In the genomic region with DNA sequence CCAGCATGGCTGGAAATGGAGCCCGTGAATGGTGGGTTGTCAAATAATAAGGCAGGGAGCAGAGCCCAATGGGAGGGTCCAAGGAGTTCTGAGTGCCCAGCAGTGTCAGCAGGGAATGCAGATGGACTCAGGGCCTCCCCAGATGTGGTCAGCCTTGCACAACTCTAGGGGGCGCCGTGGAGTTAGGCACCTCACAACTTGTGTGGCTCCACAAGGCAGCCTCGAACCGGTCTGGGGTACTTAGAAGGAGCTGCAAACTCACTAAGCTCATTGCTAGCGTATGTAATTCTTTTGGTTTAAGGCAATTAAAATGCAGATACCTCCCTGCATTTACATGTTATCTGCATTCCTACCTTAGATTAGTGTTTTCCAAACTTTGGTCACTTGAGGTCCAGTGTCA, we compare ENCODE assay signal across 14 cellular contexts. TPM values are rescaled to one million over a fixed set of nuclear protein-coding genes. Genes with fewer than 3 reads are reported as not detected.
DNase-seq lines count a peak whose midpoint lies in the region; ATAC-seq and TF ChIP-seq lines count a peak whose summit lies in the region.
"Had no signal": no experiment of that assay in that cellular context is flagged by ENCODE, and none has a peak within 500 bp of the region (broad histone marks: within the 10 kb centered on the region; RNA-seq: fewer than 3 reads in every experiment).

No MANE protein-coding gene starts in this region.

- H3K4me1 Mint-ChIP-seq in CD14-positive monocyte (peaks cover 57% of the 10 kb centered on the region), GM23338 (peaks cover 27% of the 10 kb centered on the region), memory B cell (peaks cover 46% of the 10 kb centered on the region)
- H3K4me1 Mint-ChIP-seq in CD4-positive, alpha-beta T cell (ENCODE audit: low read depth) = no peaks in the 10 kb centered on the region
- H3K4me1 Mint-ChIP-seq: activated CD4-positive, alpha-beta memory T cell treated with anti-CD3 and anti-CD28 coated beads, Interleukin-2, amount 10 ng/mL, durations not matched to agents 7 days and 5 days had no signal

- H3K9me3 Mint-ChIP-seq in CD14-positive monocyte = no peaks in the 10 kb centered on the region
- no peaks in the 10 kb centered on the region for H3K9me3 Mint-ChIP-seq in GM23338
- no peaks in the 10 kb centered on the region for H3K9me3 Mint-ChIP-seq in memory B cell
- H3K9me3 Mint-ChIP-seq in CD4-positive, alpha-beta T cell = no peaks in the 10 kb centered on the region
- H3K9me3 Mint-ChIP-seq: activated CD4-positive, alpha-beta memory T cell treated with anti-CD3 and anti-CD28 coated beads, Interleukin-2, amount 10 ng/mL, durations not matched to agents 7 days and 5 days had no signal

- no peak overlapping the region for H3K4me3 ChIP-seq in GM23338
- H3K4me3 ChIP-seq in astrocyte of the cerebellum (ENCODE audit: low read depth, low read length) = no peak overlapping the region

- H3K4me1 ChIP-seq in GM23338 (ENCODE audit: insufficient read depth) = peaks cover 3% of the 10 kb centered on the region

- H3K9me2 ChIP-seq in GM23338 (ENCODE audit: insufficient read depth) = no peaks in the 10 kb centered on the region

- H3K27ac Mint-ChIP-seq in CD14-positive monocyte = peak overlapping the region; percentile 85 to 91 (median 89)
- H3K27ac Mint-ChIP-seq in GM23338 = no peak overlapping the region
- peak overlapping the region; percentile 86 for H3K27ac Mint-ChIP-seq in memory B cell
- no peak overlapping the region for H3K27ac Mint-ChIP-seq in CD4-positive, alpha-beta T cell
- H3K27ac Mint-ChIP-seq: activated CD4-positive, alpha-beta memory T cell treated with anti-CD3 and anti-CD28 coated beads, Interleukin-2, amount 10 ng/mL, durations not matched to agents 7 days and 5 days had no signal

- intact Hi-C loops in CD14-positive monocyte (cut with micrococcal nuclease) = loop anchor here in 1 of 2 donors (10.0 kb wide), 1 partner anchor 182 kb away; no protein-coding TSS in a partner anchor
- intact Hi-C loops in CD4-positive, alpha-beta T cell (cut with DNase I, micrococcal nuclease) = no loop called here

- H3K27me3 ChIP-seq in GM23338 (ENCODE audit: insufficient read depth) = no peaks in the 10 kb centered on the region
- H3K27me3 ChIP-seq in CD4-positive, alpha-beta T cell (ENCODE audit: control insufficient read depth, insufficient read depth, low read length) = no peaks in the 10 kb centered on the region

- peaks cover 86 to 100% of the 10 kb centered on the region in 2 donors for H3K36me3 Mint-ChIP-seq in CD14-positive monocyte
- no peaks in the 10 kb centered on the region for H3K36me3 Mint-ChIP-seq in GM23338 (ENCODE audit: low read depth)
- peaks cover 53% of the 10 kb centered on the region for H3K36me3 Mint-ChIP-seq in memory B cell
- peaks cover 12% of the 10 kb centered on the region for H3K36me3 Mint-ChIP-seq in CD4-positive, alpha-beta T cell (ENCODE audit: low read depth)

- no peak for ATAC-seq in GM23338
- no peak for ATAC-seq in memory B cell (ENCODE audit: low read depth)
- no peak for ATAC-seq in GM18511 (IDR thresholded peaks at IDR 0.05; ENCODE audit: unreplicated experiment)
- no peak for ATAC-seq in HG03108 (IDR thresholded peaks at IDR 0.05; ENCODE audit: unreplicated experiment)
- ATAC-seq in CD4-positive, alpha-beta T cell (ENCODE audit: poor library complexity) = no peak
- ATAC-seq: Panc1 had no signal

- H3K9me3 ChIP-seq in CD4-positive, alpha-beta T cell (ENCODE audit: control insufficient read depth, low read length) = no peaks in the 10 kb centered on the region

- in situ Hi-C loops in astrocyte of the cerebellum (cut with HindIII; ENCODE audit: low sequenced_read_pairs) = no loop called here

- peak; percentile 20 for TF ChIP-seq CTCF in CD14-positive monocyte (IDR thresholded peaks at IDR 0.05)
- peak; percentile 53 to 63 for TF ChIP-seq CTCF in GM23338 (conservative IDR thresholded peaks at IDR 0.05; ENCODE audit: low read depth in 2 of 2)
- peak; percentile 10 for TF ChIP-seq CTCF in astrocyte of the cerebellum (IDR thresholded peaks at IDR 0.05; ENCODE audit: low read depth, low read length, missing control alignments)
- no peak for TF ChIP-seq CTCF in CD4-positive, alpha-beta T cell (IDR thresholded peaks at IDR 0.05)

- H3K4me3 Mint-ChIP-seq in CD14-positive monocyte = no peak overlapping the region
- no peak overlapping the region for H3K4me3 Mint-ChIP-seq in GM23338
- no peak overlapping the region for H3K4me3 Mint-ChIP-seq in memory B cell
- no peak overlapping the region for H3K4me3 Mint-ChIP-seq in CD4-positive, alpha-beta T cell
- H3K4me3 Mint-ChIP-seq: activated CD4-positive, alpha-beta memory T cell treated with anti-CD3 and anti-CD28 coated beads, Interleukin-2, amount 10 ng/mL, durations not matched to agents 7 days and 5 days had no signal

- no peak overlapping the region for H3K27ac ChIP-seq in GM23338 (ENCODE audit: low read depth)
- no peak overlapping the region for H3K27ac ChIP-seq in CD4-positive, alpha-beta T cell (ENCODE audit: low read depth, low read length)

- H3K27me3 Mint-ChIP-seq in CD14-positive monocyte (ENCODE audit: low read depth in 3 of 3) (peaks cover 0 to 3% (median 0%) of the 10 kb centered on the region in 3 donors), GM23338 (ENCODE audit: insufficient read depth, low read depth, poor library complexity) (peaks cover 17% of the 10 kb centered on the region), memory B cell (no peaks in the 10 kb centered on the region)
- H3K27me3 Mint-ChIP-seq in CD4-positive, alpha-beta T cell = no peaks in the 10 kb centered on the region
- H3K27me3 Mint-ChIP-seq: activated CD4-positive, alpha-beta memory T cell treated with anti-CD3 and anti-CD28 coated beads, Interleukin-2, amount 10 ng/mL, durations not matched to agents 7 days and 5 days had no signal

- CTCF ChIA-PET in CD4-positive, alpha-beta T cell (lab: Charles Lee) = no interaction called here

- no peaks in the 10 kb centered on the region for H4K20me1 ChIP-seq in GM23338 (replicated peaks; ENCODE audit: insufficient read depth)

- H2AFZ ChIP-seq in GM23338 = no peak overlapping the region

- H3K4me2 ChIP-seq in GM23338 = no peak overlapping the region

- POLR2A ChIA-PET in CD4-positive, alpha-beta T cell (lab: Charles Lee) = no interaction called here

- H3K36me3 ChIP-seq in GM23338 (ENCODE audit: insufficient read depth) = no peaks in the 10 kb centered on the region

- no peaks in the 10 kb centered on the region for H3F3A ChIP-seq in GM23338 (replicated peaks; ENCODE audit: low read depth)

- no peaks in the 10 kb centered on the region for H3K79me2 ChIP-seq in GM23338 (replicated peaks; ENCODE audit: insufficient read depth)

- DNase-seq in CD14-positive monocyte (ENCODE audit: low spot score) (no peak), GM23338 (ENCODE audit: low spot score) (peak; percentile 24), astrocyte of the cerebellum (ENCODE audit: low read depth) (no peak), memory B cell (ENCODE audit: low spot score in 2 of 2) (no peak)
- DNase-seq in CD4-positive, alpha-beta T cell = no peak
- no peak for DNase-seq in stimulated activated CD4-positive, alpha-beta T cell treated with anti-CD3 and anti-CD28 coated beads, Interleukin-2, amount 100 ng/mL, for 48 hours
- DNase-seq: activated CD4-positive, alpha-beta memory T cell treated with anti-CD3 and anti-CD28 coated beads, Interleukin-2, amount 10 ng/mL, durations not matched to agents 7 days and 5 days; activated naive CD4-positive, alpha-beta T cell treated with anti-CD3 and anti-CD28 coated beads, Interleukin-2, amount 50 U/mL, for 16 hours; C1 segment of cervical spinal cord; midbrain; NCI-H2227 treated with DMSO at 0.1 percent for 48 hours had no signal

TF ChIP-seq in GM23338, 12 proteins besides CTCF, POLR2A, EP300 and RAD21 (continues in another document):
- TF ChIP-seq STAT1 (IDR thresholded peaks at IDR 0.05; ENCODE audit: unreplicated experiment) (no peak), EZH2phosphoT487 (IDR thresholded peaks at IDR 0.05; ENCODE audit: unreplicated experiment) (no peak)

RNA-seq across cellular contexts. Expression of gene IRF8, which starts 18.1 kb away (rescaled TPM):
- 100 to 1,000 TPM; 157 to 187 TPM for polyA plus RNA-seq in CD14-positive monocyte
- 1.4 and 2.8 TPM in 2 replicates for total RNA-seq in GM23338 (2014; rRNA removed; shearing (Covaris generic))
- 0.47 and 1.3 TPM in 2 replicates for polyA plus RNA-seq in GM23338 (2016; fragmentation: Nextera tagmentation; extraction: Ambion mirVana)
- total RNA-seq in CD4-positive, alpha-beta T cell = 10 to 100 TPM; 11.3 to 13.2 TPM

Comparison
In these comparisons a context has a peak if more than half of its experiments do, and no peak if none do; other contexts are left out.
1. H3K27ac Mint-ChIP-seq: peak in CD14-positive monocyte (7 of 7) and memory B cell (single experiment); none in GM23338 (single experiment) and CD4-positive, alpha-beta T cell (single experiment).